Comparison of ENCODE assay signal across 28 cellular contexts in the genomic region with DNA sequence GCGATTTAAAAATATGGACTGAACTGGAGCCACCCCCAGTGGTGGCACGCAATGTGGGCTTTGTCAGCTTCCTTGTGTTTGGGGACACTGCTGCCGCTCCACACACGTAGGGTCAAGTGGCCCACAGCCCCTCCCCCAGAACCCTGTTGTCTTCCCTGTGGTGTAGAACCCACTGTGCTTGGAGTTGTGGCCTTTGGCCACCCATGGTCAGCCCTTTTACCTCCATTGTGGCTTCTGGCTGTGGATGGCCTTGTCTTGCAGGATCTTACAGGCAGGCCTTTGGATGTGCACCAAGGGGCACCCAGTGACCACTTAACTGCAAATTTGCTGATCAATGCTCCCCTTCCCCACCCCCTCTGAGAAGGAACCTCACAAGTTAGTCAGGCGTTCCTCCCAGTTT. TPM values are rescaled to one million over a fixed set of nuclear protein-coding genes. Genes with fewer than 3 reads are reported as not detected.
"Had no signal": no experiment of that assay in that cellular context is flagged by ENCODE, and none has a peak within 500 bp of the region (broad histone marks: within the 10 kb centered on the region; RNA-seq: fewer than 3 reads in every experiment).

No MANE protein-coding gene starts in this region.

- FAIRE-seq: colon had no signal

- H3K36me3 ChIP-seq: uterus had no signal

- H3K27me3 ChIP-seq: body of pancreas, dorsolateral prefrontal cortex, uterus had no signal

- H3K9me3 ChIP-seq: body of pancreas, left ventricle myocardium inferior, mucosa of descending colon, sigmoid colon, tibial artery, uterus had no signal

- H3K27ac Mint-ChIP-seq: activated CD8-positive, alpha-beta T cell treated with anti-CD3 and anti-CD28 coated beads for 36 hours; activated naive CD8-positive, alpha-beta T cell treated with anti-CD3 and anti-CD28 coated beads, Interleukin-2, amount 10 ng/mL, durations not matched to agents 7 days and 5 days had no signal

- H3K4me3 ChIP-seq: body of pancreas, dorsolateral prefrontal cortex, left ventricle myocardium inferior, mucosa of descending colon, sigmoid colon, tibial artery, uterus had no signal

- H3K9me3 Mint-ChIP-seq: activated CD8-positive, alpha-beta T cell treated with anti-CD3 and anti-CD28 coated beads for 36 hours; activated naive CD8-positive, alpha-beta T cell treated with anti-CD3 and anti-CD28 coated beads, Interleukin-2, amount 10 ng/mL, durations not matched to agents 7 days and 5 days; activated T-helper 2 cell treated with anti-CD3 and anti-CD28 coated beads, Interferon-gamma antibody, Interleukin-2, Interleukin-4, amounts not matched to agents 10 μg/mL and 5 μg/mL and 100 μg/mL, durations not matched to agents 14 hours and 24 hours and 36 hours had no signal

- H3K27ac ChIP-seq: body of pancreas, dorsolateral prefrontal cortex, foreskin keratinocyte, left ventricle myocardium inferior, sigmoid colon, tibial artery, uterus had no signal

- DNase-seq: activated CD4-positive, alpha-beta T cell treated with anti-CD3 and anti-CD28 coated beads, Interleukin-2, amount 10 ng/mL, durations not matched to agents 24 days and 14 days; activated CD8-positive, alpha-beta T cell treated with anti-CD3 and anti-CD28 coated beads for 36 hours; activated naive CD4-positive, alpha-beta T cell treated with Interleukin-2 at 50 U/mL for 16 hours; activated naive CD8-positive, alpha-beta T cell treated with anti-CD3 and anti-CD28 coated beads, Interleukin-2, amount 10 ng/mL, durations not matched to agents 7 days and 5 days; activated T-cell treated with anti-CD3 and anti-CD28 coated beads, Interleukin-2, amount 50 U/mL, for 1 hour; amygdala; body of pancreas; caudate nucleus; dorsolateral prefrontal cortex; foreskin keratinocyte; hippocampal formation; left ventricle myocardium inferior; naive thymus-derived CD4-positive, alpha-beta T cell; nucleus accumbens; sigmoid colon; stimulated activated naive CD4-positive, alpha-beta T cell treated with Interleukin-2 at 50 U/mL for 16 hours; T-helper 1 cell; T-helper 9 cell; tibial artery; uterus had no signal

- H3K4me3 Mint-ChIP-seq: activated CD8-positive, alpha-beta T cell treated with anti-CD3 and anti-CD28 coated beads for 36 hours had no signal

- ATAC-seq: activated CD8-positive, alpha-beta T cell treated with anti-CD3 and anti-CD28 coated beads for 36 hours; body of pancreas; foreskin keratinocyte; mucosa of descending colon; naive thymus-derived CD4-positive, alpha-beta T cell had no signal

RNA-seq across cellular contexts. Expression of a gene that starts 12.9 kb away (rescaled TPM):
- total RNA-seq: activated CD4-positive, alpha-beta T cell treated with anti-CD3 and anti-CD28 coated beads, Interleukin-2, amount 10 ng/mL, durations not matched to agents 24 days and 14 days; activated CD8-positive, alpha-beta T cell treated with anti-CD3 and anti-CD28 coated beads for 36 hours; activated naive CD8-positive, alpha-beta T cell treated with anti-CD3 and anti-CD28 coated beads, Interleukin-2, amount 10 ng/mL, durations not matched to agents 7 days and 5 days; activated T-helper 2 cell treated with anti-CD3 and anti-CD28 coated beads, Interferon-gamma antibody, Interleukin-2, Interleukin-4, amounts not matched to agents 10 μg/mL and 5 μg/mL and 100 μg/mL, durations not matched to agents 14 hours and 24 hours and 36 hours; body of pancreas; dorsolateral prefrontal cortex; epithelial cell of proximal tubule; fibroblast of lung; foreskin keratinocyte; kidney epithelial cell; left ventricle myocardium inferior; mucosa of descending colon; naive thymus-derived CD4-positive, alpha-beta T cell; renal cortical epithelial cell; sigmoid colon; subcutaneous adipose tissue; uterus had no signal
- polyA plus RNA-seq: fibroblast of lung; foreskin keratinocyte; naive thymus-derived CD4-positive, alpha-beta T cell had no signal

RNA-seq across cellular contexts. Expression of a gene that starts 44.2 kb away (rescaled TPM):
- total RNA-seq: activated CD4-positive, alpha-beta T cell treated with anti-CD3 and anti-CD28 coated beads, Interleukin-2, amount 10 ng/mL, durations not matched to agents 24 days and 14 days; activated CD8-positive, alpha-beta T cell treated with anti-CD3 and anti-CD28 coated beads for 36 hours; activated naive CD8-positive, alpha-beta T cell treated with anti-CD3 and anti-CD28 coated beads, Interleukin-2, amount 10 ng/mL, durations not matched to agents 7 days and 5 days; activated T-helper 2 cell treated with anti-CD3 and anti-CD28 coated beads, Interferon-gamma antibody, Interleukin-2, Interleukin-4, amounts not matched to agents 10 μg/mL and 5 μg/mL and 100 μg/mL, durations not matched to agents 14 hours and 24 hours and 36 hours; body of pancreas; foreskin keratinocyte; naive thymus-derived CD4-positive, alpha-beta T cell had no signal
- polyA plus RNA-seq: foreskin keratinocyte; naive thymus-derived CD4-positive, alpha-beta T cell had no signal
